Comparison of ENCODE assay signal across 17 cellular contexts in the genomic region with DNA sequence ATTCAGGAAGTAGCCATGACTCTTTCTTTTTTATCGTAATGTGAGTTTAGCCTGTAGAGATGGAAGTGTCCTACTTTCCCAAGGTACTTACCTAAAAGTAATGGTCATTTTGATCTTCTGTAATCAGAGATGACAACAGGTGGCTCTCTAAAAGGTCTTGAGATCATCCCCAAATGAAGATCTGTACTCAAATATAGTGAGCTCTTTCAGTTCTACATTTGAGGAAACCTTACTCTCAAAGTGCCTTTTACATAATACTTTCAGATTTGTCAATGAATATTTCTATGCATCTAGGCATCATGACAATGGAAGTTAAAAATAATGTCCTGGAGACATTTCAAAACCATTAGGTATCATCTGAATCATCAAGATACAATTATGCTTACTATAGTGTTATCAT. TPM values are rescaled to one million over a fixed set of nuclear protein-coding genes. Genes with fewer than 3 reads are reported as not detected.
"Had no signal": no experiment of that assay in that cellular context is flagged by ENCODE, and none has a peak within 500 bp of the region (broad histone marks: within the 10 kb centered on the region; RNA-seq: fewer than 3 reads in every experiment).

No MANE protein-coding gene starts in this region.

- H3K9me3 Mint-ChIP-seq: activated CD4-positive, alpha-beta T cell treated with anti-CD3 and anti-CD28 coated beads, Interleukin-2, amount 10 ng/mL, durations not matched to agents 7 days and 5 days; activated T-helper 2 cell treated with anti-CD3 and anti-CD28 coated beads, Interferon-gamma antibody, Interleukin-2, Interleukin-4, amounts not matched to agents 10 μg/mL and 5 μg/mL and 100 μg/mL, durations not matched to agents 14 hours and 24 hours and 36 hours; central memory CD8-positive, alpha-beta T cell; nephron progenitor cell had no signal

- FAIRE-seq: TTC549 had no signal

- H3K4me1 Mint-ChIP-seq: activated CD4-positive, alpha-beta T cell treated with anti-CD3 and anti-CD28 coated beads, Interleukin-2, amount 10 ng/mL, durations not matched to agents 7 days and 5 days; central memory CD8-positive, alpha-beta T cell; nephron progenitor cell had no signal

- H3K27ac Mint-ChIP-seq: activated CD4-positive, alpha-beta T cell treated with anti-CD3 and anti-CD28 coated beads, Interleukin-2, amount 10 ng/mL, durations not matched to agents 7 days and 5 days; activated T-helper 2 cell treated with anti-CD3 and anti-CD28 coated beads, Interferon-gamma antibody, Interleukin-2, Interleukin-4, amounts not matched to agents 10 μg/mL and 5 μg/mL and 100 μg/mL, durations not matched to agents 14 hours and 24 hours and 36 hours; nephron progenitor cell had no signal

- ATAC-seq: body of pancreas, left ventricle myocardium superior had no signal

- H3K4me3 Mint-ChIP-seq: activated CD4-positive, alpha-beta T cell treated with anti-CD3 and anti-CD28 coated beads, Interleukin-2, amount 10 ng/mL, durations not matched to agents 7 days and 5 days; central memory CD8-positive, alpha-beta T cell; nephron progenitor cell had no signal

- DNase-seq: activated CD4-positive, alpha-beta T cell treated with anti-CD3 and anti-CD28 coated beads, Interleukin-2, amount 10 ng/mL, durations not matched to agents 7 days and 5 days; activated CD4-positive, CD25-positive, alpha-beta regulatory T cell; activated naive CD4-positive, alpha-beta T cell treated with anti-CD3 and anti-CD28 coated beads, Interleukin-2, amount 50 U/mL, for 16 hours; activated T-cell treated with anti-CD3 and anti-CD28 coated beads for 4 hours; adrenal gland; body of pancreas; effector memory CD4-positive, alpha-beta T cell; left ventricle myocardium superior; mesendoderm; nephron progenitor cell; sigmoid colon; stimulated activated naive CD4-positive, alpha-beta T cell treated with Interleukin-2 at 50 U/mL for 16 hours; upper lobe of left lung had no signal

RNA-seq across cellular contexts. Expression of gene MND1, which starts 17.2 kb away (rescaled TPM):
- total RNA-seq: left ventricle myocardium superior, suprapubic skin had no signal
